ENCODE assay signal across 8 cellular contexts in genomic region chr7:150367677-150368097, GRCh38. TPM values are rescaled to one million over a fixed set of nuclear protein-coding genes. Genes with fewer than 3 reads are reported as not detected.
DNase-seq lines count a peak whose midpoint lies in the region; ATAC-seq, FAIRE-seq and TF ChIP-seq lines count a peak whose summit lies in the region.

No MANE protein-coding gene starts in this region.

- H3K4me3 ChIP-seq in iPS-15b (ENCODE audit: low read depth, low read length), result peak overlapping the region; percentile 87

- intact Hi-C loops in activated B cell treated with CpG ODN at 0.5 μM for 24 hours (cut with micrococcal nuclease), result loop anchor here (1.0 to 2.0 kb wide), 5 partner anchors 38 to 1277 kb away; partner anchors contain the start of genes SLC4A2, ZNF786 and ZNF862

- CTCF ChIA-PET in activated B cell treated with CpG ODN at 0.5 μM for 24 hours (lab: Charles Lee), result interaction anchor here (1.0 to 2.0 kb wide), 4 partner anchors 10 to 42 kb away, joined by 4 to 6 read pairs (median 5); no protein-coding TSS in a partner anchor

- ATAC-seq in GM21360 (IDR thresholded peaks at IDR 0.05; ENCODE audit: unreplicated experiment) (peak; percentile 26), activated B cell treated with CpG ODN at 0.5 μM for 24 hours (ENCODE audit: low read depth) (no peak)
- no peak for ATAC-seq in stimulated activated naive CD8-positive, alpha-beta T cell treated with anti-CD3 and anti-CD28 coated beads, Interleukin-15, amount 100 ng/mL, for 72 hours

- FAIRE-seq in A204.1 (lab: Jason Lieb, UNC), result peak; percentile 96

- H3K27ac Mint-ChIP-seq in activated B cell treated with CpG ODN at 0.5 μM for 24 hours, result peak overlapping the region; percentile 95
- peak overlapping the region; percentile 96 for H3K27ac Mint-ChIP-seq in stimulated activated naive CD8-positive, alpha-beta T cell treated with anti-CD3 and anti-CD28 coated beads, Interleukin-15, amount 100 ng/mL, for 72 hours

- H3K4me1 ChIP-seq in iPS-15b (ENCODE audit: control insufficient read depth, insufficient read depth, low read length), result peaks cover 7% of the 10 kb centered on the region

- DNase-seq in activated B cell treated with CpG ODN at 0.5 μM for 24 hours (no peak), NOMO-1 treated with dmso at 0.1 percent for 144 hours (lab: John Stamatoyannopoulos, UW; ENCODE audit: unreplicated experiment) (no peak), NCI-H526 treated with DMSO at 0.1 percent for 48 hours (lab: John Stamatoyannopoulos, UW) (no peak)
- DNase-seq in stimulated activated naive CD8-positive, alpha-beta T cell treated with anti-CD3 and anti-CD28 coated beads, Interleukin-15, amount 100 ng/mL, for 72 hours, result no peak
- DNase-seq in activated effector memory CD4-positive, alpha-beta T cell treated with anti-CD3 and anti-CD28 coated beads, Interleukin-2, amount 50 U/mL, for 16 hours, result no peak

- peaks cover 25% of the 10 kb centered on the region for H3K36me3 ChIP-seq in iPS-15b (ENCODE audit: control insufficient read depth, insufficient read depth, low read length)

- peaks cover 23% of the 10 kb centered on the region for H3K36me3 Mint-ChIP-seq in activated B cell treated with CpG ODN at 0.5 μM for 24 hours (ENCODE audit: low read depth)

- H3K27me3 ChIP-seq in iPS-15b (ENCODE audit: control insufficient read depth, insufficient read depth, low read length), result no peaks in the 10 kb centered on the region

- no peaks in the 10 kb centered on the region for H3K9me3 Mint-ChIP-seq in activated B cell treated with CpG ODN at 0.5 μM for 24 hours
- no peaks in the 10 kb centered on the region for H3K9me3 Mint-ChIP-seq in stimulated activated naive CD8-positive, alpha-beta T cell treated with anti-CD3 and anti-CD28 coated beads, Interleukin-15, amount 100 ng/mL, for 72 hours

- TF ChIP-seq CTCF in activated B cell treated with CpG ODN at 0.5 μM for 24 hours (IDR thresholded peaks at IDR 0.05), result no peak

- no peaks in the 10 kb centered on the region for H3K27me3 Mint-ChIP-seq in activated B cell treated with CpG ODN at 0.5 μM for 24 hours
- no peaks in the 10 kb centered on the region for H3K27me3 Mint-ChIP-seq in stimulated activated naive CD8-positive, alpha-beta T cell treated with anti-CD3 and anti-CD28 coated beads, Interleukin-15, amount 100 ng/mL, for 72 hours

- H3K4me3 Mint-ChIP-seq in activated B cell treated with CpG ODN at 0.5 μM for 24 hours, result peak overlapping the region; percentile 84
- H3K4me3 Mint-ChIP-seq in stimulated activated naive CD8-positive, alpha-beta T cell treated with anti-CD3 and anti-CD28 coated beads, Interleukin-15, amount 100 ng/mL, for 72 hours, result peak overlapping the region; percentile 87

- peak overlapping the region; percentile 79 for H3K9ac ChIP-seq in iPS-15b (ENCODE audit: low read depth, low read length)

- H3K4me1 Mint-ChIP-seq in activated B cell treated with CpG ODN at 0.5 μM for 24 hours, result peaks cover 72% of the 10 kb centered on the region
- peaks cover 56% of the 10 kb centered on the region for H3K4me1 Mint-ChIP-seq in stimulated activated naive CD8-positive, alpha-beta T cell treated with anti-CD3 and anti-CD28 coated beads, Interleukin-15, amount 100 ng/mL, for 72 hours

- POLR2A ChIA-PET in activated B cell treated with CpG ODN at 0.5 μM for 24 hours (lab: Charles Lee), result interaction anchor here (0.7 to 16.5 kb wide), 8 partner anchors 8 to 68 kb away, joined by 3 to 421 read pairs (median 4); partner anchors contain the start of genes ACTR3C and ZNF775

- no peaks in the 10 kb centered on the region for H3K9me3 ChIP-seq in iPS-15b (ENCODE audit: control insufficient read depth, insufficient read depth, low read length)

RNA-seq across cellular contexts. Expression of gene REPIN1, which starts 0.9 kb away (rescaled TPM):
- 106 and 116 TPM in 2 replicates for total RNA-seq in activated B cell treated with CpG ODN at 0.5 μM for 24 hours

RNA-seq across cellular contexts. Expression of gene ZNF775, which starts 11.4 kb away (rescaled TPM):
- total RNA-seq in activated B cell treated with CpG ODN at 0.5 μM for 24 hours, result 8.0 and 8.8 TPM in 2 replicates

RNA-seq across cellular contexts. Expression of gene RARRES2, which starts 26.3 kb away (rescaled TPM):
- total RNA-seq in activated B cell treated with CpG ODN at 0.5 μM for 24 hours, result not detected in 2 replicates

RNA-seq across cellular contexts. Expression of gene ACTR3C, which starts 44.3 kb away (rescaled TPM):
- 10.1 and 14.3 TPM in 2 replicates for total RNA-seq in activated B cell treated with CpG ODN at 0.5 μM for 24 hours

RNA-seq across cellular contexts. Expression of gene LRRC61, which starts 44.5 kb away (rescaled TPM):
- total RNA-seq in activated B cell treated with CpG ODN at 0.5 μM for 24 hours, result 10.7 and 11.0 TPM in 2 replicates
